ENCODE assay signal across 8 cellular contexts in genomic region chr4:89657931-89658700, GRCh38.
DNase-seq lines count a peak whose midpoint lies in the region; ATAC-seq and TF ChIP-seq lines count a peak whose summit lies in the region.

No MANE protein-coding gene starts in this region.

- H3K27ac ChIP-seq in cardiac muscle cell (no peak overlapping the region), testis (no peak overlapping the region), coronary artery (no peak overlapping the region)

- no peak for TF ChIP-seq POLR2A in testis (IDR thresholded peaks at IDR 0.05)

- H3K9me3 ChIP-seq in cardiac muscle cell (ENCODE audit: low read depth) (no peaks in the 10 kb centered on the region), testis (no peaks in the 10 kb centered on the region)

- H3K27me3 ChIP-seq in cardiac muscle cell (no peaks in the 10 kb centered on the region), testis (no peaks in the 10 kb centered on the region)

- H3K4me3 ChIP-seq in cardiac muscle cell = no peak overlapping the region
- no peak overlapping the region for H3K4me3 ChIP-seq in testis
- no peak overlapping the region for H3K4me3 ChIP-seq in coronary artery

- H3K4me1 ChIP-seq in cardiac muscle cell (ENCODE audit: low read depth) = peaks cover 21% of the 10 kb centered on the region
- no peaks in the 10 kb centered on the region for H3K4me1 ChIP-seq in testis

- WGBS in testis, 2 donors = 50 to 55% methylated on average over 3 of the region's 3 CpGs

- H3K36me3 ChIP-seq in cardiac muscle cell (no peaks in the 10 kb centered on the region), testis (ENCODE audit: low read depth, missing control alignments) (no peaks in the 10 kb centered on the region)

- ATAC-seq in Right ventricle myocardium inferior = no peak
- ATAC-seq in HG02588 (IDR thresholded peaks at IDR 0.05; ENCODE audit: unreplicated experiment) = peak; percentile 56

- DNase-seq in cardiac muscle cell (ENCODE audit: low read depth in 1 of 2, low spot score in 1 of 2) = peak; percentile 13 to 67
- DNase-seq in Right ventricle myocardium inferior (ENCODE audit: missing footprints) = no peak
- DNase-seq in NCI-H2227 (lab: John Stamatoyannopoulos, UW; ENCODE audit: unreplicated experiment) = peak; percentile 25
- DNase-seq in fibroblast of gingiva (ENCODE audit: low read depth) = peak; percentile 40
- DNase-seq in testis = no peak
- DNase-seq in coronary artery (ENCODE audit: low spot score) = no peak
- no peak for DNase-seq in NCI-H2107 (lab: John Stamatoyannopoulos, UW)

- TF ChIP-seq CTCF in cardiac muscle cell (IDR thresholded peaks at IDR 0.05; ENCODE audit: low read depth, low read length) (peak; percentile 52), testis (IDR thresholded peaks at IDR 0.05) (peak in 2 of 3 experiments; percentile 4 to 16), coronary artery (IDR thresholded peaks at IDR 0.05) (no peak)

- intact Hi-C loops in Right ventricle myocardium inferior (cut with DNase I) (loop anchor here (10.0 kb wide), 1 partner anchor 217 kb away; no protein-coding TSS in a partner anchor), testis (cut with DNase I; ENCODE audit: low total_unique reads) (no loop called here)

Comparison
In these comparisons a context has a peak if more than half of its experiments do, and no peak if none do; other contexts are left out.
1. DNase-seq: peak in cardiac muscle cell (2 of 2), NCI-H2227 (single experiment) and fibroblast of gingiva (single experiment); none in Right ventricle myocardium inferior (single experiment), testis (single experiment), coronary artery (single experiment) and NCI-H2107 (single experiment).